Comparison of ENCODE assay signal across 15 cellular contexts in genomic region chr11:128458316-128458715, GRCh38.
DNase-seq lines count a peak whose midpoint lies in the region; ATAC-seq and TF ChIP-seq lines count a peak whose summit lies in the region.
"Had no signal": no experiment of that assay in that cellular context is flagged by ENCODE, and none has a peak within 500 bp of the region (broad histone marks: within the 10 kb centered on the region; RNA-seq: fewer than 3 reads in every experiment).

No MANE protein-coding gene starts in this region.

- peak overlapping the region; percentile 46 for H3K27ac Mint-ChIP-seq in activated T-helper 17 cell treated with anti-CD3 and anti-CD28 coated beads, Interleukin-2, amount 50 U/mL, for 72 hours
- H3K27ac Mint-ChIP-seq: dendritic cell treated with granulocyte-macrophage colony-stimulating factor and Interleukin-4, amounts not matched to agents 40 ng/mL and 50 ng/mL, for 4 days had no signal

- H3K27me3 Mint-ChIP-seq in activated T-helper 17 cell treated with anti-CD3 and anti-CD28 coated beads, Interleukin-2, amount 50 U/mL, for 72 hours, result no peaks in the 10 kb centered on the region
- H3K27me3 Mint-ChIP-seq: dendritic cell treated with granulocyte-macrophage colony-stimulating factor and Interleukin-4, amounts not matched to agents 40 ng/mL and 50 ng/mL, for 4 days; stimulated activated naive CD8-positive, alpha-beta T cell treated with anti-CD3 and anti-CD28 coated beads, Interleukin-15, Interleukin-2, amounts not matched to agents 100 ng/mL and 50 ng/mL, for 24 hours had no signal

- no peak for ATAC-seq in activated T-helper 17 cell treated with anti-CD3 and anti-CD28 coated beads, Interleukin-2, amount 50 U/mL, for 72 hours (replicated peaks)
- ATAC-seq in HG02642 (IDR thresholded peaks at IDR 0.05; ENCODE audit: poor library complexity, unreplicated experiment), result no peak
- ATAC-seq in HG03175 (IDR thresholded peaks at IDR 0.05; ENCODE audit: unreplicated experiment), result no peak
- ATAC-seq: left cardiac atrium had no signal

- H3K36me3 ChIP-seq in left ventricle myocardium inferior (peaks cover 57% of the 10 kb centered on the region), uterus (no peaks in the 10 kb centered on the region)

- no peak overlapping the region for H3K4me3 ChIP-seq in left ventricle myocardium inferior
- no peak overlapping the region for H3K4me3 ChIP-seq in uterus

- peaks cover 88% of the 10 kb centered on the region for H3K36me3 Mint-ChIP-seq in activated T-helper 17 cell treated with anti-CD3 and anti-CD28 coated beads, Interleukin-2, amount 50 U/mL, for 72 hours (ENCODE audit: low read depth)

- DNase-seq in left ventricle myocardium inferior, result no peak
- no peak for DNase-seq in cardiac septum (ENCODE audit: low spot score)
- DNase-seq in glomerular endothelial cell (ENCODE audit: extremely low read depth, low read depth, low spot score), result peak; percentile 67
- DNase-seq in uterus, result no peak
- no peak for DNase-seq in NCI-H1436 treated with DMSO at 0.1 percent for 48 hours (lab: John Stamatoyannopoulos, UW)
- DNase-seq: C1 segment of cervical spinal cord, left cardiac atrium, NCI-H1694 treated with DMSO at 0.1 percent for 48 hours, Right ventricle myocardium superior had no signal

- TF ChIP-seq POLR2A in uterus (IDR thresholded peaks at IDR 0.05), result no peak

- H3K27ac ChIP-seq in left ventricle myocardium inferior (replicated peaks), result peak overlapping the region; percentile 67
- H3K27ac ChIP-seq in uterus, result peak overlapping the region; percentile 54 to 59
- H3K27ac ChIP-seq: HL-60 had no signal

- TF ChIP-seq CTCF in left ventricle myocardium inferior (IDR thresholded peaks at IDR 0.05; ENCODE audit: borderline replicate concordance) (no peak), uterus (IDR thresholded peaks at IDR 0.05) (no peak)

- peaks cover 7% of the 10 kb centered on the region for H3K9me3 Mint-ChIP-seq in activated T-helper 17 cell treated with anti-CD3 and anti-CD28 coated beads, Interleukin-2, amount 50 U/mL, for 72 hours
- H3K9me3 Mint-ChIP-seq: dendritic cell treated with granulocyte-macrophage colony-stimulating factor and Interleukin-4, amounts not matched to agents 40 ng/mL and 50 ng/mL, for 4 days; stimulated activated naive CD8-positive, alpha-beta T cell treated with anti-CD3 and anti-CD28 coated beads, Interleukin-15, Interleukin-2, amounts not matched to agents 100 ng/mL and 50 ng/mL, for 24 hours had no signal

- peaks cover 58% of the 10 kb centered on the region for H3K4me1 Mint-ChIP-seq in activated T-helper 17 cell treated with anti-CD3 and anti-CD28 coated beads, Interleukin-2, amount 50 U/mL, for 72 hours

- H3K27me3 ChIP-seq in left ventricle myocardium inferior (ENCODE audit: low read depth), result no peaks in the 10 kb centered on the region
- no peaks in the 10 kb centered on the region for H3K27me3 ChIP-seq in uterus

- H3K4me3 Mint-ChIP-seq in activated T-helper 17 cell treated with anti-CD3 and anti-CD28 coated beads, Interleukin-2, amount 50 U/mL, for 72 hours, result no peak overlapping the region
- H3K4me3 Mint-ChIP-seq: dendritic cell treated with granulocyte-macrophage colony-stimulating factor and Interleukin-4, amounts not matched to agents 40 ng/mL and 50 ng/mL, for 4 days; stimulated activated naive CD8-positive, alpha-beta T cell treated with anti-CD3 and anti-CD28 coated beads, Interleukin-15, Interleukin-2, amounts not matched to agents 100 ng/mL and 50 ng/mL, for 24 hours had no signal

- no peaks in the 10 kb centered on the region for H3K9me3 ChIP-seq in left ventricle myocardium inferior (replicated peaks)
- no peaks in the 10 kb centered on the region for H3K9me3 ChIP-seq in uterus

- intact Hi-C loops in left ventricle myocardium inferior (cut with micrococcal nuclease) (no loop called here), cardiac septum (cut with DNase I) (no loop called here), uterus (cut with DNase I; ENCODE audit: low total_unique reads) (no loop called here)

- H3K4me1 ChIP-seq in left ventricle myocardium inferior (peaks cover 75% of the 10 kb centered on the region), uterus (no peaks in the 10 kb centered on the region)
